Comparison of ENCODE assay signal across 19 cellular contexts in genomic region chrX:71906133-71906532, GRCh38. TPM values are rescaled to one million over a fixed set of nuclear protein-coding genes. Genes with fewer than 3 reads are reported as not detected.
A peak's percentile ranks its signal among the peaks of the same experiment; 100 is the strongest.
DNase-seq lines count a peak whose midpoint lies in the region; ATAC-seq, FAIRE-seq and TF ChIP-seq lines count a peak whose summit lies in the region.
"Had no signal": no experiment of that assay in that cellular context is flagged by ENCODE, and none has a peak within 500 bp of the region (broad histone marks: within the 10 kb centered on the region; RNA-seq: fewer than 3 reads in every experiment).

No MANE protein-coding gene starts in this region.

- FAIRE-seq in A549 (lab: Jason Lieb, UNC) = peak; percentile 63
- FAIRE-seq: GM12878, H54 had no signal

- ATAC-seq in A549 (no peak), GM18907 (IDR thresholded peaks at IDR 0.05; ENCODE audit: unreplicated experiment) (no peak)
- ATAC-seq: CD8-positive, alpha-beta T cell; GM12878 had no signal

- TF ChIP-seq CTCF in A549 (IDR thresholded peaks at IDR 0.05) (no peak), BE2C (IDR thresholded peaks at IDR 0.05; ENCODE audit: low read depth, low read length) (no peak), uterus (IDR thresholded peaks at IDR 0.05) (no peak)

- H3K4me3 ChIP-seq in A549 = no peak overlapping the region
- H3K4me3 ChIP-seq in BE2C (ENCODE audit: low read depth, low read length) = no peak overlapping the region
- no peak overlapping the region for H3K4me3 ChIP-seq in uterus
- H3K4me3 ChIP-seq: BLaER1, GM12878, HAP-1 had no signal

- DNase-seq in A549 (ENCODE audit: low read depth in 1 of 2, low spot score in 1 of 2) = no peak
- DNase-seq in HEK293T (ENCODE audit: extremely low spot score) = no peak
- peak; percentile 75 for DNase-seq in left kidney (ENCODE audit: low read depth, low spot score)
- no peak for DNase-seq in BE2C
- no peak for DNase-seq in uterus
- DNase-seq: 8988T; Caco-2; CD4-positive, CD25-positive, alpha-beta regulatory T cell; CD8-positive, alpha-beta T cell; DMS153; DND-41; GDM1; GOT3 had no signal

- H3K9me3 ChIP-seq in A549 (no peaks in the 10 kb centered on the region), BE2C (no peaks in the 10 kb centered on the region), uterus (no peaks in the 10 kb centered on the region)
- H3K9me3 ChIP-seq: BLaER1, Caco-2, HAP-1 had no signal

- POLR2A ChIA-PET in A549 (lab: Yijun Ruan, JAX) = no interaction called here
- POLR2A ChIA-PET in HEK293T (lab: Yijun Ruan, JAX) = no interaction called here

- TF ChIP-seq POLR2A in A549 (IDR thresholded peaks at IDR 0.05; ENCODE audit: low read length) (no peak), uterus (IDR thresholded peaks at IDR 0.05) (no peak)

- H3K27me3 ChIP-seq in BE2C = peaks cover 5% of the 10 kb centered on the region
- H3K27me3 ChIP-seq in uterus = peaks cover 0 to 7% of the 10 kb centered on the region in 2 donors

- H3K36me3 ChIP-seq in BE2C (no peaks in the 10 kb centered on the region), uterus (no peaks in the 10 kb centered on the region)
- H3K36me3 ChIP-seq: BLaER1, HAP-1 had no signal

- intact Hi-C loops in uterus (cut with DNase I; ENCODE audit: low total_unique reads) = no loop called here

- H3K27ac ChIP-seq in A549 (no peak overlapping the region), uterus (no peak overlapping the region)
- H3K27ac ChIP-seq: BLaER1, C4-2B had no signal

- H3K4me1 ChIP-seq in A549 = 0 out of 3 replicates have a peak, but pooled peaks cover 4% of the 10 kb centered on the region
- no peaks in the 10 kb centered on the region for H3K4me1 ChIP-seq in BE2C
- no peaks in the 10 kb centered on the region for H3K4me1 ChIP-seq in uterus
- H3K4me1 ChIP-seq: BLaER1, Caco-2 had no signal

- no peak for TF ChIP-seq EP300 in A549 (IDR thresholded peaks at IDR 0.05)

- WGBS in A549 (ENCODE audit: missing lambda C conversion rate) = 39% methylated on average over 6 of the region's 6 CpGs

- CTCF ChIA-PET in A549 (lab: Yijun Ruan, JAX) (interaction anchor here (1.1 kb wide), 1 partner anchor 72 kb away, joined by 3 read pairs; no protein-coding TSS in a partner anchor), HEK293T (lab: Yijun Ruan, JAX) (no interaction called here)

- H3K4me2 ChIP-seq in A549 = no peak overlapping the region
- H3K4me2 ChIP-seq: BLaER1 had no signal

- TF ChIP-seq RAD21 in A549 (conservative IDR thresholded peaks at IDR 0.05 in 1 of 2, IDR thresholded peaks at IDR 0.05 in 1 of 2) = no peak

TF ChIP-seq in A549, 52 proteins besides CTCF, POLR2A, EP300 and RAD21:
- TF ChIP-seq PBX3 (IDR thresholded peaks at IDR 0.05) (no peak), FOXS1 (CRISPR knock-in tag; IDR thresholded peaks at IDR 0.05) (no peak), JUNB (IDR thresholded peaks at IDR 0.05) (no peak), HOXB5 (CRISPR knock-in tag; IDR thresholded peaks at IDR 0.05) (no peak)
TF ChIP-seq in A549: peak in this region for 0.

TF ChIP-seq in HEK293T, 16 proteins besides CTCF, POLR2A, EP300 and RAD21:
- no peak for TF ChIP-seq HDGF (IDR thresholded peaks at IDR 0.05; ENCODE audit: borderline replicate concordance)
- no peak for TF ChIP-seq ARNT (IDR thresholded peaks at IDR 0.05)
- no peak for TF ChIP-seq NFRKB (IDR thresholded peaks at IDR 0.05)
- TF ChIP-seq TARDBP (IDR thresholded peaks at IDR 0.05) = no peak
- no peak for TF ChIP-seq ZNF384 (IDR thresholded peaks at IDR 0.05)
- peak; percentile 81 for TF ChIP-seq PKNOX1 (IDR thresholded peaks at IDR 0.05)
TF ChIP-seq in HEK293T: peak in this region for 1.

RNA-seq across cellular contexts. Expression of gene NHSL2, which starts 4.5 kb away (rescaled TPM):
- polyA plus RNA-seq in A549 (2011; rRNA removed) = 0.48 and 0.89 TPM in 2 replicates
- 0.25 and 0.31 TPM in 2 replicates for polyA plus RNA-seq in A549 (2012; cell fraction: cytosol; rRNA removed)
- polyA plus RNA-seq in A549 (2012; cell fraction: nucleus; rRNA removed) = 0.56 TPM in 2 replicates
- polyA plus RNA-seq in A549 (2017; fragmentation: RNase III; extraction: RNeasy Plus Mini Kit Qiagen cat#74134 plus additional on column Dnase treatment) = 0.26 to 0.31 TPM (median 0.29 TPM) in 3 replicates
- 1.3 and 1.7 TPM in 2 replicates for polyA minus RNA-seq in A549 (2011; rRNA and poly(A)+ RNA removed)
- 23.8 TPM for polyA plus RNA-seq in BE2C (2012; ENCODE audit: insufficient read depth, insufficient read length, low read depth)
- 10 to 100 TPM in 1 of 4 donors, 1 to 10 TPM in 3; 7.6 to 30.8 (median 9.1) TPM for total RNA-seq in uterus
